Comparison of ENCODE assay signal across 7 cellular contexts in the genomic region with DNA sequence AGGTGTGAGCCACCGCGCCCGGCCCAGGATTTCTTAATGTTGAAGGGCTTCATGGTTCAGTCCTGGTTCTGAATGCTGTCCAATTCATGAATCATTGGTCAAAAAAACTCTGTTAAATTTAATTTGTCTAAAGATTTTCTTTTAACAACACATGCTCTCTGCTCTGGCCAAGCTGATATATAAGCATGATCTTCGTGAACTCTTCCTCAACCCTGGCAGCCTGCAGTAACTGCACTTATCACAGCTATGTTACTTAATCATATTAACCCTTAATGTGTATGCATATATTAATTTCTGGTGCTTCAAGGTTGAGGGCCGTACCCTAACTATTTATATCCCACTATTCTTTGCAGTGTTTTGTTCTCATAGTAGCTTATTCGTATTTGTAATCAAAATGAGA. TPM values are rescaled to one million over a fixed set of nuclear protein-coding genes. Genes with fewer than 3 reads are reported as not detected.
"Had no signal": no experiment of that assay in that cellular context is flagged by ENCODE, and none has a peak within 500 bp of the region (broad histone marks: within the 10 kb centered on the region; RNA-seq: fewer than 3 reads in every experiment).

No MANE protein-coding gene starts in this region.

- H3K4me1 ChIP-seq: HAP-1 had no signal

- H3K9me3 ChIP-seq: HAP-1 had no signal

- H3K36me3 ChIP-seq: HAP-1 had no signal

- H3K27ac ChIP-seq: GM23248 had no signal

- DNase-seq: GM23248, GOT3, H7, IMR-90 had no signal

- ATAC-seq: HCT116, K562 had no signal

- H3K4me3 ChIP-seq: GM23248, HAP-1, K562 had no signal

RNA-seq across cellular contexts. Expression of a gene that starts 29.4 kb away (rescaled TPM):
- total RNA-seq: K562 had no signal
